In genomic region chr11:9132203-9132878, GRCh38 we compare ENCODE assay signal across 1 cellular context.
TF ChIP-seq lines count a peak whose summit lies in the region.

No MANE protein-coding gene starts in this region.

TF ChIP-seq in WTC11, 78 proteins besides CTCF, POLR2A, EP300 and RAD21 (continued from another document):
- TF ChIP-seq, protein P1, sequence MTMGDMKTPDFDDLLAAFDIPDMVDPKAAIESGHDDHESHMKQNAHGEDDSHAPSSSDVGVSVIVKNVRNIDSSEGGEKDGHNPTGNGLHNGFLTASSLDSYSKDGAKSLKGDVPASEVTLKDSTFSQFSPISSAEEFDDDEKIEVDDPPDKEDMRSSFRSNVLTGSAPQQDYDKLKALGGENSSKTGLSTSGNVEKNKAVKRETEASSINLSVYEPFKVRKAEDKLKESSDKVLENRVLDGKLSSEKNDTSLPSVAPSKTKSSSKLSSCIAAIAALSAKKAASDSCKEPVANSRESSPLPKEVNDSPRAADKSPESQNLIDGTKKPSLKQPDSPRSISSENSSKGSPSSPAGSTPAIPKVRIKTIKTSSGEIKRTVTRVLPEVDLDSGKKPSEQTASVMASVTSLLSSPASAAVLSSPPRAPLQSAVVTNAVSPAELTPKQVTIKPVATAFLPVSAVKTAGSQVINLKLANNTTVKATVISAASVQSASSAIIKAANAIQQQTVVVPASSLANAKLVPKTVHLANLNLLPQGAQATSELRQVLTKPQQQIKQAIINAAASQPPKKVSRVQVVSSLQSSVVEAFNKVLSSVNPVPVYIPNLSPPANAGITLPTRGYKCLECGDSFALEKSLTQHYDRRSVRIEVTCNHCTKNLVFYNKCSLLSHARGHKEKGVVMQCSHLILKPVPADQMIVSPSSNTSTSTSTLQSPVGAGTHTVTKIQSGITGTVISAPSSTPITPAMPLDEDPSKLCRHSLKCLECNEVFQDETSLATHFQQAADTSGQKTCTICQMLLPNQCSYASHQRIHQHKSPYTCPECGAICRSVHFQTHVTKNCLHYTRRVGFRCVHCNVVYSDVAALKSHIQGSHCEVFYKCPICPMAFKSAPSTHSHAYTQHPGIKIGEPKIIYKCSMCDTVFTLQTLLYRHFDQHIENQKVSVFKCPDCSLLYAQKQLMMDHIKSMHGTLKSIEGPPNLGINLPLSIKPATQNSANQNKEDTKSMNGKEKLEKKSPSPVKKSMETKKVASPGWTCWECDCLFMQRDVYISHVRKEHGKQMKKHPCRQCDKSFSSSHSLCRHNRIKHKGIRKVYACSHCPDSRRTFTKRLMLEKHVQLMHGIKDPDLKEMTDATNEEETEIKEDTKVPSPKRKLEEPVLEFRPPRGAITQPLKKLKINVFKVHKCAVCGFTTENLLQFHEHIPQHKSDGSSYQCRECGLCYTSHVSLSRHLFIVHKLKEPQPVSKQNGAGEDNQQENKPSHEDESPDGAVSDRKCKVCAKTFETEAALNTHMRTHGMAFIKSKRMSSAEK (CRISPR knock-in tag; IDR thresholded peaks at IDR 0.05; ENCODE audit: borderline replicate concordance): no peak
- TF ChIP-seq E2F1 (CRISPR knock-in tag; IDR thresholded peaks at IDR 0.05) (no peak), ZNF416 (CRISPR knock-in tag; IDR thresholded peaks at IDR 0.05) (no peak), GTF2I (CRISPR knock-in tag; conservative IDR thresholded peaks at IDR 0.05) (no peak), RELA (CRISPR knock-in tag; IDR thresholded peaks at IDR 0.05; ENCODE audit: borderline replicate concordance) (no peak), FOXP1 (CRISPR knock-in tag; IDR thresholded peaks at IDR 0.05; ENCODE audit: borderline replicate concordance) (no peak), ZNF232 (CRISPR knock-in tag; IDR thresholded peaks at IDR 0.05) (no peak), HMGXB4 (CRISPR knock-in tag; IDR thresholded peaks at IDR 0.05) (no peak)
- TF ChIP-seq, protein P2, sequence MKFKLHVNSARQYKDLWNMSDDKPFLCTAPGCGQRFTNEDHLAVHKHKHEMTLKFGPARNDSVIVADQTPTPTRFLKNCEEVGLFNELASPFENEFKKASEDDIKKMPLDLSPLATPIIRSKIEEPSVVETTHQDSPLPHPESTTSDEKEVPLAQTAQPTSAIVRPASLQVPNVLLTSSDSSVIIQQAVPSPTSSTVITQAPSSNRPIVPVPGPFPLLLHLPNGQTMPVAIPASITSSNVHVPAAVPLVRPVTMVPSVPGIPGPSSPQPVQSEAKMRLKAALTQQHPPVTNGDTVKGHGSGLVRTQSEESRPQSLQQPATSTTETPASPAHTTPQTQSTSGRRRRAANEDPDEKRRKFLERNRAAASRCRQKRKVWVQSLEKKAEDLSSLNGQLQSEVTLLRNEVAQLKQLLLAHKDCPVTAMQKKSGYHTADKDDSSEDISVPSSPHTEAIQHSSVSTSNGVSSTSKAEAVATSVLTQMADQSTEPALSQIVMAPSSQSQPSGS (CRISPR knock-in tag; IDR thresholded peaks at IDR 0.05; ENCODE audit: borderline replicate concordance, low read depth): no peak
- TF ChIP-seq, protein P3, sequence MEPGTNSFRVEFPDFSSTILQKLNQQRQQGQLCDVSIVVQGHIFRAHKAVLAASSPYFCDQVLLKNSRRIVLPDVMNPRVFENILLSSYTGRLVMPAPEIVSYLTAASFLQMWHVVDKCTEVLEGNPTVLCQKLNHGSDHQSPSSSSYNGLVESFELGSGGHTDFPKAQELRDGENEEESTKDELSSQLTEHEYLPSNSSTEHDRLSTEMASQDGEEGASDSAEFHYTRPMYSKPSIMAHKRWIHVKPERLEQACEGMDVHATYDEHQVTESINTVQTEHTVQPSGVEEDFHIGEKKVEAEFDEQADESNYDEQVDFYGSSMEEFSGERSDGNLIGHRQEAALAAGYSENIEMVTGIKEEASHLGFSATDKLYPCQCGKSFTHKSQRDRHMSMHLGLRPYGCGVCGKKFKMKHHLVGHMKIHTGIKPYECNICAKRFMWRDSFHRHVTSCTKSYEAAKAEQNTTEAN (CRISPR knock-in tag; IDR thresholded peaks at IDR 0.05): no peak
